9 cellular contexts compared by ENCODE assay signal in genomic region chr2:70118798-70119454, GRCh38. TPM values are rescaled to one million over a fixed set of nuclear protein-coding genes. Genes with fewer than 3 reads are reported as not detected.
DNase-seq lines count a peak whose midpoint lies in the region; ATAC-seq and TF ChIP-seq lines count a peak whose summit lies in the region.
"Had no signal": no experiment of that assay in that cellular context is flagged by ENCODE, and none has a peak within 500 bp of the region (broad histone marks: within the 10 kb centered on the region; RNA-seq: fewer than 3 reads in every experiment).

No MANE protein-coding gene starts in this region.

- no peaks in the 10 kb centered on the region for H3K27me3 ChIP-seq in suprapubic skin
- H3K27me3 ChIP-seq in tibial artery, result no peaks in the 10 kb centered on the region

- TF ChIP-seq CTCF in suprapubic skin (IDR thresholded peaks at IDR 0.05) (no peak), tibial artery (IDR thresholded peaks at IDR 0.05) (no peak)

- peaks cover 15% of the 10 kb centered on the region for H3K4me1 ChIP-seq in suprapubic skin
- peaks cover 0 to 20% (median 9%) of the 10 kb centered on the region in 4 donors for H3K4me1 ChIP-seq in tibial artery

- TF ChIP-seq POLR2A in suprapubic skin (IDR thresholded peaks at IDR 0.05), result no peak

- no peak for ATAC-seq in stimulated activated effector memory CD8-positive, alpha-beta T cell treated with anti-CD3 and anti-CD28 coated beads, Interleukin-12 subunit alpha, Interleukin-12 subunit beta, amount 100 ng/mL, for 72 hours
- ATAC-seq in activated CD4-positive, CD25-positive, alpha-beta regulatory T cell treated with anti-CD3 and anti-CD28 coated beads, Interleukin-2, amount 50 U/mL, for 24 hours, result no peak

- H3K27me3 Mint-ChIP-seq in activated CD4-positive, alpha-beta T cell treated with anti-CD3 and anti-CD28 coated beads, Interleukin-2, amount 10 ng/mL, durations not matched to agents 7 days and 5 days, result no peaks in the 10 kb centered on the region

- WGBS in suprapubic skin, result 58% methylated on average over 4 of the region's 4 CpGs

- TF ChIP-seq EP300 in suprapubic skin (IDR thresholded peaks at IDR 0.05), result no peak

- POLR2A ChIA-PET in activated CD4-positive, alpha-beta T cell treated with anti-CD3 and anti-CD28 coated beads, Interleukin-2, amount 10 ng/mL, durations not matched to agents 7 days and 5 days (lab: Charles Lee), result no interaction called here

- H3K4me3 ChIP-seq in suprapubic skin (no peak overlapping the region), tibial artery (no peak overlapping the region)

- no peaks in the 10 kb centered on the region for H3K36me3 Mint-ChIP-seq in activated CD4-positive, alpha-beta T cell treated with anti-CD3 and anti-CD28 coated beads, Interleukin-2, amount 10 ng/mL, durations not matched to agents 7 days and 5 days (ENCODE audit: low read depth)
- peaks cover 13% of the 10 kb centered on the region for H3K36me3 Mint-ChIP-seq in stimulated activated effector memory CD8-positive, alpha-beta T cell treated with anti-CD3 and anti-CD28 coated beads, Interleukin-12 subunit alpha, Interleukin-12 subunit beta, amount 100 ng/mL, for 72 hours

- no peak for DNase-seq in activated CD4-positive, alpha-beta T cell treated with anti-CD3 and anti-CD28 coated beads, Interleukin-2, amount 10 ng/mL, durations not matched to agents 7 days and 5 days
- no peak for DNase-seq in activated CD4-positive, alpha-beta T cell treated with anti-CD3 and anti-CD28 coated beads for 1 hour
- DNase-seq in RPMI7951 (ENCODE audit: low read depth) (peak; percentile 24), hippocampal formation (lab: John Stamatoyannopoulos, UW) (peak; percentile 45 to 70), suprapubic skin (ENCODE audit: low spot score in 2 of 2) (no peak), tibial artery (no peak)
- DNase-seq in stimulated activated effector memory CD8-positive, alpha-beta T cell treated with anti-CD3 and anti-CD28 coated beads, Interleukin-12 subunit alpha, Interleukin-12 subunit beta, amount 100 ng/mL, for 72 hours (ENCODE audit: low spot score in 2 of 2), result no peak
- DNase-seq: SHP77 had no signal

- H3K36me3 ChIP-seq in suprapubic skin (no peaks in the 10 kb centered on the region), tibial artery (no peaks in the 10 kb centered on the region)

- no peak overlapping the region for H3K4me3 Mint-ChIP-seq in activated CD4-positive, alpha-beta T cell treated with anti-CD3 and anti-CD28 coated beads, Interleukin-2, amount 10 ng/mL, durations not matched to agents 7 days and 5 days
- H3K4me3 Mint-ChIP-seq in stimulated activated effector memory CD8-positive, alpha-beta T cell treated with anti-CD3 and anti-CD28 coated beads, Interleukin-12 subunit alpha, Interleukin-12 subunit beta, amount 100 ng/mL, for 72 hours, result no peak overlapping the region

- intact Hi-C loops in tibial artery (cut with DNase I; ENCODE audit: low total_unique reads), result no loop called here

- H3K9me3 ChIP-seq in suprapubic skin (no peaks in the 10 kb centered on the region), tibial artery (no peaks in the 10 kb centered on the region)

- H3K27ac ChIP-seq in suprapubic skin (no peak overlapping the region), tibial artery (no peak overlapping the region)

- peak overlapping the region; percentile 3 for H3K27ac Mint-ChIP-seq in activated CD4-positive, alpha-beta T cell treated with anti-CD3 and anti-CD28 coated beads, Interleukin-2, amount 10 ng/mL, durations not matched to agents 7 days and 5 days
- peak overlapping the region; percentile 48 for H3K27ac Mint-ChIP-seq in stimulated activated effector memory CD8-positive, alpha-beta T cell treated with anti-CD3 and anti-CD28 coated beads, Interleukin-12 subunit alpha, Interleukin-12 subunit beta, amount 100 ng/mL, for 72 hours

- CTCF ChIA-PET in activated CD4-positive, alpha-beta T cell treated with anti-CD3 and anti-CD28 coated beads, Interleukin-2, amount 10 ng/mL, durations not matched to agents 7 days and 5 days (lab: Charles Lee), result interaction anchor here (1.0 to 1.6 kb wide), 2 partner anchors 8 to 11 kb away, joined by 3 to 5 read pairs; no protein-coding TSS in a partner anchor

- H3K4me1 Mint-ChIP-seq in activated CD4-positive, alpha-beta T cell treated with anti-CD3 and anti-CD28 coated beads, Interleukin-2, amount 10 ng/mL, durations not matched to agents 7 days and 5 days, result peaks cover 56% of the 10 kb centered on the region
- peaks cover 42% of the 10 kb centered on the region for H3K4me1 Mint-ChIP-seq in stimulated activated effector memory CD8-positive, alpha-beta T cell treated with anti-CD3 and anti-CD28 coated beads, Interleukin-12 subunit alpha, Interleukin-12 subunit beta, amount 100 ng/mL, for 72 hours

- no peaks in the 10 kb centered on the region for H3K9me3 Mint-ChIP-seq in activated CD4-positive, alpha-beta T cell treated with anti-CD3 and anti-CD28 coated beads, Interleukin-2, amount 10 ng/mL, durations not matched to agents 7 days and 5 days
- H3K9me3 Mint-ChIP-seq in stimulated activated effector memory CD8-positive, alpha-beta T cell treated with anti-CD3 and anti-CD28 coated beads, Interleukin-12 subunit alpha, Interleukin-12 subunit beta, amount 100 ng/mL, for 72 hours, result no peaks in the 10 kb centered on the region

RNA-seq across cellular contexts. Expression of gene PCBP1, which starts 31.6 kb away (rescaled TPM):
- total RNA-seq in activated CD4-positive, alpha-beta T cell treated with anti-CD3 and anti-CD28 coated beads, Interleukin-2, amount 10 ng/mL, durations not matched to agents 7 days and 5 days, result 100 to 1,000 TPM; 527 to 544 TPM
- total RNA-seq in RPMI7951 (2014; rRNA removed; shearing (Covaris generic)), result 46.0 and 46.7 TPM in 2 replicates
- 100 to 1,000 TPM; 189 to 236 (median 222) TPM for total RNA-seq in suprapubic skin

Comparison
In these comparisons a context has a peak if more than half of its experiments do, and no peak if none do; other contexts are left out.
1. DNase-seq: peak in RPMI7951 (single experiment) and hippocampal formation (2 of 2); none in activated CD4-positive, alpha-beta T cell treated with anti-CD3 and anti-CD28 coated beads, Interleukin-2, amount 10 ng/mL, durations not matched to agents 7 days and 5 days (single experiment), activated CD4-positive, alpha-beta T cell treated with anti-CD3 and anti-CD28 coated beads for 1 hour (single experiment), stimulated activated effector memory CD8-positive, alpha-beta T cell treated with anti-CD3 and anti-CD28 coated beads, Interleukin-12 subunit alpha, Interleukin-12 subunit beta, amount 100 ng/mL, for 72 hours (0 of 2), suprapubic skin (0 of 2) and tibial artery (0 of 2).